1 cellular context compared by ENCODE assay signal in genomic region chr14:87044807-87045206, GRCh38.
TF ChIP-seq lines count a peak whose summit lies in the region.

No MANE protein-coding gene starts in this region.

TF ChIP-seq in GM23338, 12 proteins besides CTCF, POLR2A, EP300 and RAD21 (continued from another document):
- TF ChIP-seq REST (IDR thresholded peaks at IDR 0.05; ENCODE audit: unreplicated experiment), result no peak
- TF ChIP-seq EZH2phosphoT487 (IDR thresholded peaks at IDR 0.05; ENCODE audit: unreplicated experiment), result no peak
